Comparison of ENCODE assay signal across 9 cellular contexts in the genomic region with DNA sequence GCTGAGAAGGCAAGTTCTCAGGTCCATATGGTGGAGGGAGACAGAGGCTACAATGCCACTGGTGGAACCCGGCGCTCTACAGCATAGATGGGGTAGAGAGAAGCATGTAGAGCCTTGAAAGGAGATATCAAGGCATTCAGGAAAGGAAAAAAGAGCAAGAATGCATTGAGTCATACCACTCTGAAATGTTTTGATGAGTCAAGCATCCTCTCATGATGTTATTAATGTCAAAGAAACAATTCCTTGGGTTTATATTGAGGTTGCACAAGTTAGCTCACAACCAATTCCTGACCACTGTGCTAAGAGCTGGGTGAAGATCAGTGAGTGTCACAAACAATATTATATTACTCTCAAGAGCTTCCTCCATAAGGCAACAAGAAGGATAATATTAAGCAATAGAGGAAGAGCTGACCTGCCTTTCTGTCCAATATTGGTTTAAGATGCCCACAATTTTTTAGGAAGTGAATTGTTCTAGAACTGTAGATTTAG.
DNase-seq lines count a peak whose midpoint lies in the region; ATAC-seq and TF ChIP-seq lines count a peak whose summit lies in the region.
"Had no signal": no experiment of that assay in that cellular context is flagged by ENCODE, and none has a peak within 500 bp of the region (broad histone marks: within the 10 kb centered on the region; RNA-seq: fewer than 3 reads in every experiment).

No MANE protein-coding gene starts in this region.

- CTCF ChIA-PET in RWPE1 (lab: Yijun Ruan, JAX): interaction anchor here (0.6 to 0.9 kb wide), 3 partner anchors 237 to 350 kb away, joined by 3 to 4 read pairs (median 3); no protein-coding TSS in a partner anchor

- H3K4me3 Mint-ChIP-seq in nephron progenitor cell: no peak overlapping the region

- no peak overlapping the region for H3K9ac ChIP-seq in skeletal muscle satellite cell (ENCODE audit: low read depth, low read length)

- no peaks in the 10 kb centered on the region for H3K9me3 Mint-ChIP-seq in nephron progenitor cell

- no peaks in the 10 kb centered on the region for H3K36me3 Mint-ChIP-seq in nephron progenitor cell (ENCODE audit: low read depth)

- ATAC-seq in GM21515 (IDR thresholded peaks at IDR 0.05; ENCODE audit: unreplicated experiment): no peak
- no peak for ATAC-seq in HG02623 (IDR thresholded peaks at IDR 0.05; ENCODE audit: unreplicated experiment)

- H3K27ac ChIP-seq in RWPE1: no peak overlapping the region

- H3K4me3 ChIP-seq in fibroblast of pulmonary artery (replicated peaks; ENCODE audit: low read depth, low read length) (no peak overlapping the region), skeletal muscle satellite cell (ENCODE audit: low read length) (no peak overlapping the region)

- H3K36me3 ChIP-seq in skeletal muscle satellite cell (ENCODE audit: insufficient read depth, low read length): no peaks in the 10 kb centered on the region

- H3K27me3 Mint-ChIP-seq in nephron progenitor cell (ENCODE audit: low read depth, poor library complexity): no peaks in the 10 kb centered on the region

- DNase-seq in HCEC 1CT: peak; percentile 92
- peak; percentile 65 for DNase-seq in RWPE1 (ENCODE audit: low spot score)
- peak; percentile 97 for DNase-seq in fibroblast of pulmonary artery (ENCODE audit: low read depth)
- DNase-seq in nephron progenitor cell: no peak
- no peak for DNase-seq in NCI-H510A treated with DMSO at 0.1 percent for 48 hours (lab: John Stamatoyannopoulos, UW)
- DNase-seq: NCI-H1930 had no signal

- TF ChIP-seq CTCF in RWPE1 (conservative IDR thresholded peaks at IDR 0.05; ENCODE audit: low read depth): no peak
- no peak for TF ChIP-seq CTCF in fibroblast of pulmonary artery (IDR thresholded peaks at IDR 0.05; ENCODE audit: low read length, missing control alignments)
- TF ChIP-seq CTCF in nephron progenitor cell (IDR thresholded peaks at IDR 0.05): no peak

- POLR2A ChIA-PET in RWPE1 (lab: Yijun Ruan, JAX; ENCODE audit: low non-redundant PET): no interaction called here

- H3K9me3 ChIP-seq in skeletal muscle satellite cell (replicated peaks; ENCODE audit: low read length): no peaks in the 10 kb centered on the region

- peaks cover 56% of the 10 kb centered on the region for H3K4me1 Mint-ChIP-seq in nephron progenitor cell

- no peak overlapping the region for H3K27ac Mint-ChIP-seq in nephron progenitor cell

- no peaks in the 10 kb centered on the region for H3K27me3 ChIP-seq in skeletal muscle satellite cell (ENCODE audit: control insufficient read depth, insufficient read depth, low read length)

- H3K4me2 ChIP-seq in skeletal muscle satellite cell (ENCODE audit: low read length): peak overlapping the region; percentile 49

- H3K4me1 ChIP-seq in skeletal muscle satellite cell (ENCODE audit: control insufficient read depth, insufficient read depth, low read length): peaks cover 34% of the 10 kb centered on the region

Comparison
In these comparisons a context has a peak if more than half of its experiments do, and no peak if none do; other contexts are left out.
1. DNase-seq: peak in HCEC 1CT (single experiment), RWPE1 (single experiment) and fibroblast of pulmonary artery (single experiment); none in nephron progenitor cell (single experiment) and NCI-H510A treated with DMSO at 0.1 percent for 48 hours (single experiment).